ENCODE assay signal across 1 cellular context in the genomic region with DNA sequence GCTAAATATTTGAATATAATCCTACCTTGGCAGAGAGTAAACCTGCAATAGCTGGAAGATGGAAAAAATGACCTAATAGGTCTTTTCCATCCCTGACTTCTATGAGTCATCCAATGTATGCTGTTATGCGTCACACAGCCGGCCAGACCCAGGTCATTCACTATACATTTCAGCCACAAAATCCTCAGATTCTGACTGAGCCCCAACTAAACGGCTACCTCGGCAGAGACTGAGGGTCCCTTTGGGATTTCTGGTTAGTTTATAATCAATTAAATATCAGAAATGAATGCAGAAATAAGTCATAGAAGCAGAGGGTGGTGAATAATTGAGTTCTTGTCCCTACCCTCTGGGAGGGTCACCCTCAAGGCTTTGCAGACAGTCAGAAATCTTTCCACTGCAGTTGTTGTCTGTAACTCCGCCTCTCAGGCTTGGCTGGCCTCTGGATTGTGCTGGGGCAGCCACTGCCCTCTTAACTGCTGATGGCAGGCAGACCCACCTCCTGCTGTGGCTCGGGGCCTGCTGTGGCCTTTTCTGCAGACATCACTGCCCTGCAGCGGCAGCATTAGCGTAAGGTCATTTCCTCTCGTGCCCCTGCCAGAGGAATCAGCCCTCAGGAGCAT.
TF ChIP-seq lines count a peak whose summit lies in the region.

No MANE protein-coding gene starts in this region.

TF ChIP-seq in HCT116, 20 proteins besides CTCF, POLR2A, EP300 and RAD21 (continued from another document):
- TF ChIP-seq ZBTB33 (IDR thresholded peaks at IDR 0.05; ENCODE audit: extremely low read depth, insufficient replicate concordance, low read length), result no peak
